ENCODE assay signal across 9 cellular contexts in genomic region chr1:36324322-36324802, GRCh38. TPM values are rescaled to one million over a fixed set of nuclear protein-coding genes. Genes with fewer than 3 reads are reported as not detected.
DNase-seq lines count a peak whose midpoint lies in the region; ATAC-seq lines count a peak whose summit lies in the region.
"Had no signal": no experiment of that assay in that cellular context is flagged by ENCODE, and none has a peak within 500 bp of the region (broad histone marks: within the 10 kb centered on the region; RNA-seq: fewer than 3 reads in every experiment).

No MANE protein-coding gene starts in this region.

- no peaks in the 10 kb centered on the region for H3K9me3 ChIP-seq in iPS-18a (ENCODE audit: control insufficient read depth, low read depth, low read length)

- H3K4me3 Mint-ChIP-seq in T-helper 1 cell treated with Interleukin-12 subunit alpha and Interleukin-12 subunit beta and Interleukin-4 antibody, amounts not matched to agents 30 μg/mL and 1 μg/mL, for 36 hours = peak overlapping the region; percentile 68
- peak overlapping the region; percentile 75 for H3K4me3 Mint-ChIP-seq in activated CD4-positive, alpha-beta memory T cell treated with anti-CD3 and anti-CD28 coated beads, Interleukin-2, amount 10 ng/mL, durations not matched to agents 7 days and 5 days
- H3K4me3 Mint-ChIP-seq in stimulated activated memory B cell treated with anti-CD40 and anti-IgM and Interleukin-4, amounts not matched to agents 10 μg/mL and 1 μg/mL and 100 μg/mL, for 72 hours = peak overlapping the region; percentile 38

- POLR2A ChIA-PET in activated CD4-positive, alpha-beta memory T cell treated with anti-CD3 and anti-CD28 coated beads, Interleukin-2, amount 10 ng/mL, durations not matched to agents 7 days and 5 days (lab: Charles Lee) = interaction anchor here (0.6 to 4.6 kb wide), 10 partner anchors 8 to 175 kb away, joined by 3 to 32 read pairs (median 4); partner anchors contain the start of genes SH3D21, STK40, THRAP3 and TRAPPC3

- no peak overlapping the region for H3K27ac Mint-ChIP-seq in T-helper 1 cell treated with Interleukin-12 subunit alpha and Interleukin-12 subunit beta and Interleukin-4 antibody, amounts not matched to agents 30 μg/mL and 1 μg/mL, for 36 hours
- H3K27ac Mint-ChIP-seq in activated CD4-positive, alpha-beta memory T cell treated with anti-CD3 and anti-CD28 coated beads, Interleukin-2, amount 10 ng/mL, durations not matched to agents 7 days and 5 days = peak overlapping the region; percentile 3
- H3K27ac Mint-ChIP-seq in stimulated activated memory B cell treated with anti-CD40 and anti-IgM and Interleukin-4, amounts not matched to agents 10 μg/mL and 1 μg/mL and 100 μg/mL, for 72 hours = no peak overlapping the region

- H3K27ac ChIP-seq in iPS-18a (ENCODE audit: low read length) = no peak overlapping the region

- peaks cover 7% of the 10 kb centered on the region for H3K27me3 Mint-ChIP-seq in T-helper 1 cell treated with Interleukin-12 subunit alpha and Interleukin-12 subunit beta and Interleukin-4 antibody, amounts not matched to agents 30 μg/mL and 1 μg/mL, for 36 hours (ENCODE audit: low read depth)
- peaks cover 7% of the 10 kb centered on the region for H3K27me3 Mint-ChIP-seq in activated CD4-positive, alpha-beta memory T cell treated with anti-CD3 and anti-CD28 coated beads, Interleukin-2, amount 10 ng/mL, durations not matched to agents 7 days and 5 days
- peaks cover 31% of the 10 kb centered on the region for H3K27me3 Mint-ChIP-seq in stimulated activated memory B cell treated with anti-CD40 and anti-IgM and Interleukin-4, amounts not matched to agents 10 μg/mL and 1 μg/mL and 100 μg/mL, for 72 hours

- no peak overlapping the region for H3K9ac ChIP-seq in iPS-18a (ENCODE audit: low read length)

- peaks cover 63% of the 10 kb centered on the region for H3K27me3 ChIP-seq in iPS-18a (ENCODE audit: control insufficient read depth, insufficient read depth, low read length)

- peak overlapping the region; percentile 58 for H3K4me3 ChIP-seq in iPS-18a (ENCODE audit: low read length)

- CTCF ChIA-PET in activated CD4-positive, alpha-beta memory T cell treated with anti-CD3 and anti-CD28 coated beads, Interleukin-2, amount 10 ng/mL, durations not matched to agents 7 days and 5 days (lab: Charles Lee) = interaction anchor here (0.6 to 2.3 kb wide), 8 partner anchors 13 to 134 kb away, joined by 3 to 7 read pairs (median 4); partner anchors contain the start of gene THRAP3

- peaks cover 8% of the 10 kb centered on the region for H3K4me1 ChIP-seq in iPS-18a (ENCODE audit: control insufficient read depth, low read depth, low read length)

- DNase-seq in T-helper 1 cell (no peak), NCI-H128 (lab: John Stamatoyannopoulos, UW; ENCODE audit: unreplicated experiment) (no peak), epidermal melanocyte (ENCODE audit: insufficient read length, low spot score) (no peak)
- no peak for DNase-seq in activated CD4-positive, alpha-beta memory T cell treated with anti-CD3 and anti-CD28 coated beads, Interleukin-2, amount 10 ng/mL, durations not matched to agents 7 days and 5 days
- DNase-seq: 8988T had no signal

- H3K9me3 Mint-ChIP-seq in T-helper 1 cell treated with Interleukin-12 subunit alpha and Interleukin-12 subunit beta and Interleukin-4 antibody, amounts not matched to agents 30 μg/mL and 1 μg/mL, for 36 hours = no peaks in the 10 kb centered on the region
- no peaks in the 10 kb centered on the region for H3K9me3 Mint-ChIP-seq in activated CD4-positive, alpha-beta memory T cell treated with anti-CD3 and anti-CD28 coated beads, Interleukin-2, amount 10 ng/mL, durations not matched to agents 7 days and 5 days
- H3K9me3 Mint-ChIP-seq in stimulated activated memory B cell treated with anti-CD40 and anti-IgM and Interleukin-4, amounts not matched to agents 10 μg/mL and 1 μg/mL and 100 μg/mL, for 72 hours = no peaks in the 10 kb centered on the region

- peaks cover 2% of the 10 kb centered on the region for H3K36me3 Mint-ChIP-seq in T-helper 1 cell treated with Interleukin-12 subunit alpha and Interleukin-12 subunit beta and Interleukin-4 antibody, amounts not matched to agents 30 μg/mL and 1 μg/mL, for 36 hours (ENCODE audit: low read depth)
- H3K36me3 Mint-ChIP-seq in activated CD4-positive, alpha-beta memory T cell treated with anti-CD3 and anti-CD28 coated beads, Interleukin-2, amount 10 ng/mL, durations not matched to agents 7 days and 5 days (ENCODE audit: low read depth) = peaks cover 3% of the 10 kb centered on the region
- H3K36me3 Mint-ChIP-seq in stimulated activated memory B cell treated with anti-CD40 and anti-IgM and Interleukin-4, amounts not matched to agents 10 μg/mL and 1 μg/mL and 100 μg/mL, for 72 hours = no peaks in the 10 kb centered on the region

- no peak for ATAC-seq in stimulated activated memory B cell treated with anti-CD40 and anti-IgM and Interleukin-4, amounts not matched to agents 10 μg/mL and 1 μg/mL and 100 μg/mL, for 72 hours
- ATAC-seq in HG02885 (IDR thresholded peaks at IDR 0.05; ENCODE audit: poor library complexity, unreplicated experiment) = no peak

- H3K4me1 Mint-ChIP-seq in T-helper 1 cell treated with Interleukin-12 subunit alpha and Interleukin-12 subunit beta and Interleukin-4 antibody, amounts not matched to agents 30 μg/mL and 1 μg/mL, for 36 hours (ENCODE audit: low read depth) = peaks cover 30% of the 10 kb centered on the region
- H3K4me1 Mint-ChIP-seq in activated CD4-positive, alpha-beta memory T cell treated with anti-CD3 and anti-CD28 coated beads, Interleukin-2, amount 10 ng/mL, durations not matched to agents 7 days and 5 days = peaks cover 56% of the 10 kb centered on the region
- H3K4me1 Mint-ChIP-seq in stimulated activated memory B cell treated with anti-CD40 and anti-IgM and Interleukin-4, amounts not matched to agents 10 μg/mL and 1 μg/mL and 100 μg/mL, for 72 hours = peaks cover 30% of the 10 kb centered on the region

- no peaks in the 10 kb centered on the region for H3K36me3 ChIP-seq in iPS-18a (ENCODE audit: control insufficient read depth, low read depth, low read length)

RNA-seq across cellular contexts. Expression of gene EVA1B, which starts 0.9 kb away (rescaled TPM):
- 10 to 100 TPM; 25.5 to 28.7 TPM for total RNA-seq in activated CD4-positive, alpha-beta memory T cell treated with anti-CD3 and anti-CD28 coated beads, Interleukin-2, amount 10 ng/mL, durations not matched to agents 7 days and 5 days

RNA-seq across cellular contexts. Expression of gene SH3D21, which starts 18.2 kb away (rescaled TPM):
- total RNA-seq in activated CD4-positive, alpha-beta memory T cell treated with anti-CD3 and anti-CD28 coated beads, Interleukin-2, amount 10 ng/mL, durations not matched to agents 7 days and 5 days = 10 to 100 TPM; 18.9 to 19.3 TPM
